ENCODE assay signal across 14 cellular contexts in the genomic region with DNA sequence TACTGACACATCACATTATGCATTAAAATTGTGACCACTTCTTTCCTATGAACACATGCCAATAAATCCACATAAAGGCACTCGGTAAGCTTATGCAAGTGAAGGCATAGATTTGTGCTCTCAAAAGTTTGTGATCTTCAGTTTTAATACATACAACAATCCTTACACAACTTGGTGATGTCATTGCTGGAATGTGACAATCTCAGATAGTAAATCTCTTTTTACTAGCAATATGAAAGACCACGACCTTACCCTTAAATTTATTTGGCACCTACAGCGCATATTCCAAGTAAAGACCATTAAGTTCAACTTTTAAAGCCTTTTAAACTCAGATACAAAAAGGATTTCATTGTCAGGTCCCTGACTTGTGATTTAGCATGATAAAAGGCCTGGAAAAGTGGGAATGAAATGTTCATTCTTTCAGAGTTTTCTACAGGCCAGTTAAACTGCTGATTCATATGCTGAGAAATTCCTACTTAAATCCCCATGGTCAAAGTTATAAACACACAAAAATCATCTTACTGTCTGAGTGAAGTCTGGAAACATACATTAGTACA.
A peak's percentile ranks its signal among the peaks of the same experiment; 100 is the strongest.
DNase-seq lines count a peak whose midpoint lies in the region; ATAC-seq, FAIRE-seq and TF ChIP-seq lines count a peak whose summit lies in the region.
"Had no signal": no experiment of that assay in that cellular context is flagged by ENCODE, and none has a peak within 500 bp of the region (broad histone marks: within the 10 kb centered on the region; RNA-seq: fewer than 3 reads in every experiment).

No MANE protein-coding gene starts in this region.

- peak overlapping the region; percentile 14 for H3K4me2 ChIP-seq in skeletal muscle satellite cell (ENCODE audit: low read length)

- no peaks in the 10 kb centered on the region for H3K36me3 Mint-ChIP-seq in HFFc6 (ENCODE audit: low read depth)
- no peaks in the 10 kb centered on the region for H3K36me3 Mint-ChIP-seq in stimulated activated memory B cell treated with anti-CD40 and anti-IgM and Interleukin-4, amounts not matched to agents 10 μg/mL and 1 μg/mL and 100 μg/mL, for 72 hours
- no peaks in the 10 kb centered on the region for H3K36me3 Mint-ChIP-seq in stimulated activated effector memory CD8-positive, alpha-beta T cell treated with anti-CD3 and anti-CD28 coated beads, Interleukin-12 subunit alpha, Interleukin-12 subunit beta, amount 100 ng/mL, for 72 hours

- TF ChIP-seq CTCF in HFFc6 (IDR thresholded peaks at IDR 0.05), result no peak

- H3K27me3 ChIP-seq in skeletal muscle satellite cell (ENCODE audit: control insufficient read depth, insufficient read depth, low read length), result no peaks in the 10 kb centered on the region
- H3K27me3 ChIP-seq: upper lobe of left lung had no signal

- no peaks in the 10 kb centered on the region for H3K4me1 Mint-ChIP-seq in HFFc6 (ENCODE audit: low read depth)
- H3K4me1 Mint-ChIP-seq in stimulated activated memory B cell treated with anti-CD40 and anti-IgM and Interleukin-4, amounts not matched to agents 10 μg/mL and 1 μg/mL and 100 μg/mL, for 72 hours, result no peaks in the 10 kb centered on the region
- peaks cover 24% of the 10 kb centered on the region for H3K4me1 Mint-ChIP-seq in stimulated activated effector memory CD8-positive, alpha-beta T cell treated with anti-CD3 and anti-CD28 coated beads, Interleukin-12 subunit alpha, Interleukin-12 subunit beta, amount 100 ng/mL, for 72 hours

- H3K9me3 Mint-ChIP-seq in HFFc6, result peaks cover 57% of the 10 kb centered on the region
- no peaks in the 10 kb centered on the region for H3K9me3 Mint-ChIP-seq in stimulated activated memory B cell treated with anti-CD40 and anti-IgM and Interleukin-4, amounts not matched to agents 10 μg/mL and 1 μg/mL and 100 μg/mL, for 72 hours
- H3K9me3 Mint-ChIP-seq in stimulated activated effector memory CD8-positive, alpha-beta T cell treated with anti-CD3 and anti-CD28 coated beads, Interleukin-12 subunit alpha, Interleukin-12 subunit beta, amount 100 ng/mL, for 72 hours, result no peaks in the 10 kb centered on the region
- H3K9me3 Mint-ChIP-seq: naive thymus-derived CD8-positive, alpha-beta T cell had no signal

- no peak overlapping the region for H3K4me3 Mint-ChIP-seq in HFFc6
- no peak overlapping the region for H3K4me3 Mint-ChIP-seq in stimulated activated memory B cell treated with anti-CD40 and anti-IgM and Interleukin-4, amounts not matched to agents 10 μg/mL and 1 μg/mL and 100 μg/mL, for 72 hours
- H3K4me3 Mint-ChIP-seq in stimulated activated effector memory CD8-positive, alpha-beta T cell treated with anti-CD3 and anti-CD28 coated beads, Interleukin-12 subunit alpha, Interleukin-12 subunit beta, amount 100 ng/mL, for 72 hours, result no peak overlapping the region
- H3K4me3 Mint-ChIP-seq: naive thymus-derived CD8-positive, alpha-beta T cell had no signal

- H3K36me3 ChIP-seq in skeletal muscle satellite cell (ENCODE audit: insufficient read depth, low read length), result no peaks in the 10 kb centered on the region

- H3K27me3 Mint-ChIP-seq in HFFc6 (ENCODE audit: insufficient read depth), result no peaks in the 10 kb centered on the region; the same call in 1 of the 2 replicates
- H3K27me3 Mint-ChIP-seq in stimulated activated memory B cell treated with anti-CD40 and anti-IgM and Interleukin-4, amounts not matched to agents 10 μg/mL and 1 μg/mL and 100 μg/mL, for 72 hours, result peaks cover 7% of the 10 kb centered on the region

- H3K9ac ChIP-seq in skeletal muscle satellite cell (ENCODE audit: low read depth, low read length), result peak overlapping the region; percentile 29

- H3K4me3 ChIP-seq in skeletal muscle satellite cell (ENCODE audit: low read length), result no peak overlapping the region
- H3K4me3 ChIP-seq: SK-N-MC, upper lobe of left lung had no signal

- H3K9me3 ChIP-seq in skeletal muscle satellite cell (replicated peaks; ENCODE audit: low read length), result no peaks in the 10 kb centered on the region
- H3K9me3 ChIP-seq: upper lobe of left lung had no signal

- ATAC-seq in stimulated activated memory B cell treated with anti-CD40 and anti-IgM and Interleukin-4, amounts not matched to agents 10 μg/mL and 1 μg/mL and 100 μg/mL, for 72 hours, result no peak
- ATAC-seq in stimulated activated effector memory CD8-positive, alpha-beta T cell treated with anti-CD3 and anti-CD28 coated beads, Interleukin-12 subunit alpha, Interleukin-12 subunit beta, amount 100 ng/mL, for 72 hours, result no peak
- ATAC-seq: naive thymus-derived CD8-positive, alpha-beta T cell had no signal

- peaks cover 33% of the 10 kb centered on the region for H3K4me1 ChIP-seq in skeletal muscle satellite cell (ENCODE audit: control insufficient read depth, insufficient read depth, low read length)

- DNase-seq in HFFc6, result peak; percentile 4
- peak; percentile 87 for DNase-seq in amniotic epithelial cell (ENCODE audit: low read depth)
- DNase-seq in foreskin melanocyte, result peak; percentile 75
- DNase-seq in NCI-H345 treated with DMSO at 0.1 percent for 48 hours (lab: John Stamatoyannopoulos, UW; ENCODE audit: unreplicated experiment), result no peak
- DNase-seq in stimulated activated effector memory CD8-positive, alpha-beta T cell treated with anti-CD3 and anti-CD28 coated beads, Interleukin-12 subunit alpha, Interleukin-12 subunit beta, amount 100 ng/mL, for 72 hours (ENCODE audit: low spot score in 2 of 2), result no peak
- DNase-seq in frontal cortex (ENCODE audit: low spot score in 2 of 2), result no peak
- DNase-seq: activated CD4-positive, CD25-positive, alpha-beta regulatory T cell treated with anti-CD3 and anti-CD28 coated beads, Interleukin-2, amount 50 U/mL, for 72 hours; KG1; naive thymus-derived CD8-positive, alpha-beta T cell; upper lobe of left lung had no signal

- peak overlapping the region; percentile 7; the same call in 1 of the 2 replicates for H3K27ac Mint-ChIP-seq in HFFc6
- H3K27ac Mint-ChIP-seq in stimulated activated memory B cell treated with anti-CD40 and anti-IgM and Interleukin-4, amounts not matched to agents 10 μg/mL and 1 μg/mL and 100 μg/mL, for 72 hours, result no peak overlapping the region
- H3K27ac Mint-ChIP-seq in stimulated activated effector memory CD8-positive, alpha-beta T cell treated with anti-CD3 and anti-CD28 coated beads, Interleukin-12 subunit alpha, Interleukin-12 subunit beta, amount 100 ng/mL, for 72 hours, result no peak overlapping the region
- H3K27ac Mint-ChIP-seq: naive thymus-derived CD8-positive, alpha-beta T cell had no signal

- no peak for FAIRE-seq in frontal cortex (lab: Jason Lieb, UNC)
- FAIRE-seq: D721Med had no signal

Comparison
In these comparisons a context has a peak if more than half of its experiments do, and no peak if none do; other contexts are left out.
1. DNase-seq: peak in HFFc6 (single experiment), amniotic epithelial cell (single experiment) and foreskin melanocyte (single experiment); none in NCI-H345 treated with DMSO at 0.1 percent for 48 hours (single experiment), stimulated activated effector memory CD8-positive, alpha-beta T cell treated with anti-CD3 and anti-CD28 coated beads, Interleukin-12 subunit alpha, Interleukin-12 subunit beta, amount 100 ng/mL, for 72 hours (0 of 2) and frontal cortex (0 of 2).